14 cellular contexts compared by ENCODE assay signal in the genomic region with DNA sequence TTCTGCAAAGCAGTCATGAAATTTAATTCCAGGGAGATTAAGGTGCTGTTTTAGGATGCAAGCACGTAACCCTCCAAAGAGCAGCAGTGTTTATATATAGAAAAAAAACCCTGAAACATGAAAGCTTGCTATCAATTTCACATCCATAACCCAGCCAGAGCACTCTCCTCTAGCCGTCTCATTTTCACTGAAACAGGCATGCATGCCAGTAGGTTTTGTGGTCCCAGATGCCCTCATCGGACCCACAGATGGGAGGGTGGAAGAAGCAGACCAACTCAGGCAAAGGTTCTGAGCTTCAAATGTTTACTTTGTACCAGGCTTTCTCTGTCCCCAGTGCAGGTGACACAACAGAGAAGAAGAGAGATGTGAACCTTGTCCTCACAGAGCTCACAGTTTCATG.
"Had no signal": no experiment of that assay in that cellular context is flagged by ENCODE, and none has a peak within 500 bp of the region (broad histone marks: within the 10 kb centered on the region; RNA-seq: fewer than 3 reads in every experiment).

No MANE protein-coding gene starts in this region.

- ATAC-seq: gastroesophageal sphincter, left cardiac atrium, lower lobe of right lung, WTC11 had no signal

- DNase-seq: activated CD4-positive, alpha-beta memory T cell treated with anti-CD3 and anti-CD28 coated beads, Interleukin-2, amount 10 ng/mL, durations not matched to agents 7 days and 5 days; activated CD4-positive, alpha-beta T cell treated with anti-CD3 and anti-CD28 coated beads for 4 hours; activated effector memory CD4-positive, alpha-beta T cell treated with anti-CD3 and anti-CD28 coated beads, Interleukin-2, amount 50 U/mL, for 16 hours; activated T-cell treated with anti-CD3 and anti-CD28 coated beads, Interleukin-2, amount 50 U/mL, for 24 hours; adrenal gland; left cardiac atrium; lower lobe of right lung; naive B cell; ovary; sigmoid colon; spleen; thyroid gland had no signal
